Comparison of ENCODE assay signal across 25 cellular contexts in genomic region chr15:60221356-60221755, GRCh38.
"Had no signal": no experiment of that assay in that cellular context is flagged by ENCODE, and none has a peak within 500 bp of the region (broad histone marks: within the 10 kb centered on the region; RNA-seq: fewer than 3 reads in every experiment).

No MANE protein-coding gene starts in this region.

- ATAC-seq: stimulated activated effector memory CD8-positive, alpha-beta T cell treated with anti-CD3 and anti-CD28 coated beads, Interleukin-12 subunit alpha, Interleukin-12 subunit beta, amount 100 ng/mL, for 72 hours; stimulated activated memory B cell treated with anti-CD40 and anti-IgM and Interleukin-4, amounts not matched to agents 10 μg/mL and 1 μg/mL and 100 μg/mL, for 72 hours; stimulated activated naive B cell treated with anti-CD40 and anti-IgM and Interleukin-4, amounts not matched to agents 10 μg/mL and 1 μg/mL and 100 μg/mL, for 72 hours; stimulated activated naive CD8-positive, alpha-beta T cell treated with anti-CD3 and anti-CD28 coated beads, Interleukin-15, amount 100 ng/mL, for 72 hours; stimulated activated naive CD8-positive, alpha-beta T cell treated with anti-CD3 and anti-CD28 coated beads, Interleukin-15, Interleukin-2, amounts not matched to agents 100 U/mL and 50 U/mL, for 24 hours; upper lobe of right lung had no signal

- H3K4me3 ChIP-seq: stomach, suprapubic skin, testis, thoracic aorta, thyroid gland, tibial artery, tibial nerve, transverse colon, upper lobe of left lung, upper lobe of right lung, uterus, vagina had no signal

- H3K36me3 ChIP-seq: stomach, suprapubic skin, thoracic aorta, thyroid gland, tibial artery, tibial nerve, transverse colon, upper lobe of left lung, upper lobe of right lung, uterus, vagina had no signal

- H3K27me3 ChIP-seq: stomach, testis, thyroid gland, tibial artery, tibial nerve, upper lobe of left lung, upper lobe of right lung, uterus, vagina had no signal

- H3K27ac ChIP-seq: stomach, suprapubic skin, testis, thoracic aorta, thyroid gland, tibial artery, tibial nerve, transverse colon, upper lobe of left lung, upper lobe of right lung, uterus, vagina had no signal

- H3K4me1 ChIP-seq: stomach, suprapubic skin, testis, thyroid gland, tibial artery, tibial nerve, transverse colon, upper lobe of left lung, upper lobe of right lung, uterus, vagina had no signal

- DNase-seq: stimulated activated CD4-positive, alpha-beta T cell treated with anti-CD3 and anti-CD28 coated beads, Interleukin-2, amount 100 ng/mL, for 48 hours; stimulated activated CD4-positive, alpha-beta T cell treated with anti-CD3 and anti-CD28 coated beads, Interleukin-4, amount 100 ng/mL, for 1 hour; stimulated activated CD4-positive, alpha-beta T cell treated with anti-CD3 and anti-CD28 coated beads, Interleukin-4, amount 100 ng/mL, for 24 hours; stimulated activated CD4-positive, alpha-beta T cell treated with anti-CD3 and anti-CD28 coated beads, Interleukin-4, amount 100 ng/mL, for 4 hours; stimulated activated CD8-positive, alpha-beta memory T cell treated with anti-CD3 and anti-CD28 coated beads, Interleukin-4, amount 100 ng/mL, for 48 hours; stimulated activated naive B cell treated with anti-CD40 and anti-IgM and Interleukin-4, amounts not matched to agents 10 μg/mL and 1 μg/mL and 100 μg/mL, for 72 hours; stimulated activated naive CD4-positive, alpha-beta T cell; stimulated activated naive CD4-positive, alpha-beta T cell treated with Interleukin-2 at 50 U/mL for 16 hours; stimulated activated naive CD8-positive, alpha-beta T cell treated with anti-CD3 and anti-CD28 coated beads, Interleukin-15, amount 100 ng/mL, for 72 hours; stimulated activated naive CD8-positive, alpha-beta T cell treated with anti-CD3 and anti-CD28 coated beads, Interleukin-15, Interleukin-2, amounts not matched to agents 100 U/mL and 50 U/mL, for 24 hours; stomach; substantia nigra; testis; thyroid gland; tibial artery; transverse colon; upper lobe of left lung; upper lobe of right lung; uterus had no signal

- H3K9me3 ChIP-seq: stomach, suprapubic skin, testis, thoracic aorta, thyroid gland, tibial artery, tibial nerve, transverse colon, upper lobe of left lung, upper lobe of right lung, uterus, vagina had no signal
